In genomic region chr15:83926116-83926515, GRCh38 we compare ENCODE assay signal across 13 cellular contexts.
"Had no signal": no experiment of that assay in that cellular context is flagged by ENCODE, and none has a peak within 500 bp of the region (broad histone marks: within the 10 kb centered on the region; RNA-seq: fewer than 3 reads in every experiment).

No MANE protein-coding gene starts in this region.

- H3K36me3 Mint-ChIP-seq: activated naive CD8-positive, alpha-beta T cell treated with anti-CD3 and anti-CD28 coated beads, Interleukin-2, amount 10 ng/mL, durations not matched to agents 7 days and 5 days; natural killer cell treated with Interleukin-12 subunit alpha and Interleukin-12 subunit beta and Interleukin-15 and Interleukin-18, amount 100 ng/mL, for 72 hours; stimulated activated memory B cell treated with anti-CD40 and anti-IgM and Interleukin-4, amounts not matched to agents 10 μg/mL and 1 μg/mL and 100 μg/mL, for 72 hours had no signal

- H3K27ac ChIP-seq: dorsolateral prefrontal cortex had no signal

- H3K4me3 ChIP-seq: dorsolateral prefrontal cortex had no signal

- H3K4me1 Mint-ChIP-seq: stimulated activated memory B cell treated with anti-CD40 and anti-IgM and Interleukin-4, amounts not matched to agents 10 μg/mL and 1 μg/mL and 100 μg/mL, for 72 hours had no signal

- H3K27ac Mint-ChIP-seq: activated CD4-positive, alpha-beta T cell treated with anti-CD3 and anti-CD28 coated beads, Interleukin-2, amount 10 ng/mL, durations not matched to agents 7 days and 5 days; activated naive CD8-positive, alpha-beta T cell treated with anti-CD3 and anti-CD28 coated beads, Interleukin-2, amount 10 ng/mL, durations not matched to agents 7 days and 5 days; endodermal cell; natural killer cell treated with Interleukin-12 subunit alpha and Interleukin-12 subunit beta and Interleukin-15 and Interleukin-18, amount 100 ng/mL, for 72 hours; stimulated activated memory B cell treated with anti-CD40 and anti-IgM and Interleukin-4, amounts not matched to agents 10 μg/mL and 1 μg/mL and 100 μg/mL, for 72 hours had no signal

- H3K27me3 Mint-ChIP-seq: activated naive CD8-positive, alpha-beta T cell treated with anti-CD3 and anti-CD28 coated beads, Interleukin-2, amount 10 ng/mL, durations not matched to agents 7 days and 5 days had no signal

- DNase-seq: activated CD4-positive, alpha-beta T cell treated with anti-CD3 and anti-CD28 coated beads, Interleukin-2, amount 10 ng/mL, durations not matched to agents 7 days and 5 days; activated CD4-positive, CD25-positive, alpha-beta regulatory T cell; activated CD8-positive, alpha-beta memory T cell treated with anti-CD3 and anti-CD28 coated beads, Interleukin-2, amount 50 U/mL, for 48 hours; activated naive CD8-positive, alpha-beta T cell treated with anti-CD3 and anti-CD28 coated beads, Interleukin-2, amount 10 ng/mL, durations not matched to agents 7 days and 5 days; anterior cingulate cortex; dorsolateral prefrontal cortex; endodermal cell; hypothalamus; kidney glomerular epithelial cell; mesendoderm; stimulated activated CD4-positive, alpha-beta T cell treated with anti-CD3 and anti-CD28 coated beads, Interleukin-2, amount 100 ng/mL, for 48 hours had no signal

- H3K9me3 Mint-ChIP-seq: activated CD4-positive, alpha-beta T cell treated with anti-CD3 and anti-CD28 coated beads, Interleukin-2, amount 10 ng/mL, durations not matched to agents 7 days and 5 days; activated naive CD8-positive, alpha-beta T cell treated with anti-CD3 and anti-CD28 coated beads, Interleukin-2, amount 10 ng/mL, durations not matched to agents 7 days and 5 days; endodermal cell; stimulated activated memory B cell treated with anti-CD40 and anti-IgM and Interleukin-4, amounts not matched to agents 10 μg/mL and 1 μg/mL and 100 μg/mL, for 72 hours had no signal

- H3K4me3 Mint-ChIP-seq: activated CD4-positive, alpha-beta T cell treated with anti-CD3 and anti-CD28 coated beads, Interleukin-2, amount 10 ng/mL, durations not matched to agents 7 days and 5 days; activated naive CD8-positive, alpha-beta T cell treated with anti-CD3 and anti-CD28 coated beads, Interleukin-2, amount 10 ng/mL, durations not matched to agents 7 days and 5 days; endodermal cell; natural killer cell treated with Interleukin-12 subunit alpha and Interleukin-12 subunit beta and Interleukin-15 and Interleukin-18, amount 100 ng/mL, for 72 hours; stimulated activated memory B cell treated with anti-CD40 and anti-IgM and Interleukin-4, amounts not matched to agents 10 μg/mL and 1 μg/mL and 100 μg/mL, for 72 hours had no signal

- ATAC-seq: natural killer cell treated with Interleukin-12 subunit alpha and Interleukin-12 subunit beta and Interleukin-15 and Interleukin-18, amount 100 ng/mL, for 72 hours; stimulated activated memory B cell treated with anti-CD40 and anti-IgM and Interleukin-4, amounts not matched to agents 10 μg/mL and 1 μg/mL and 100 μg/mL, for 72 hours had no signal

- H3K27me3 ChIP-seq: dorsolateral prefrontal cortex had no signal
